In the genomic region with DNA sequence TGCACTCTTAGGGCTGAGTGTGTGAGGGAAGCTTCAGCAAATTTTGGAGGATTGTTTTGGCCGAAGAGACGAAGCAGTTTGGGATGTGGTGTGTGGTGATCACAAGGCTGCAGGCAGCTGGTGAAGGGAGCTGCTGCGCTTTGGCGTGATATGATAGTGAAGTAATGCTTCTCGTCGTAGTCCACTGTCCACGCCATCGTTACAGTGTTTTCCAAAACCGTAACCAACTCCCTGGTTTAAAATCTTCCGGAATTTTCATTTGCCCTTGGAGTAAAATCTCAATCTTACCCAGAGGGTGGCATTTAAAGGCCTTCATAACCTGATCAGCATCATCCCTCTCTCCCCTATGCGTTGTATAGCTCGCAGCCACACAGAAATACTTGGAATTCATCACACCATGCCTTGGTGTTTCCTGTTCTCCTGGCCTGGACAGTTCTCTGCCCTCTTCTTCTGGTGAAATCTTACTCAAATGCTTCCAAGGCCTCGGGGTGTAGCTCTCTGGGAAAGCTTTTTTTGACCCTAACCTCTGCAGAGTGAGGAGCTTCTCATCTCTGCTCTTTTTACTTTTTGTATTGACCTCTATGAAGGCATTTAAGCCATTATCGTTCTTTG, we compare ENCODE assay signal across 8 cellular contexts. TPM values are rescaled to one million over a fixed set of nuclear protein-coding genes. Genes with fewer than 3 reads are reported as not detected.
A peak's percentile ranks its signal among the peaks of the same experiment; 100 is the strongest.
DNase-seq lines count a peak whose midpoint lies in the region; ATAC-seq and TF ChIP-seq lines count a peak whose summit lies in the region.

No MANE protein-coding gene starts in this region.

- H3K9me3 Mint-ChIP-seq in WTC11 (peaks cover 29% of the 10 kb centered on the region), neural crest cell (no peaks in the 10 kb centered on the region)

- CTCF ChIA-PET in WTC11 (lab: Charles Lee): interaction anchor here (1.0 to 1.6 kb wide), 5 partner anchors 15 to 530 kb away, joined by 3 to 5 read pairs (median 4); no protein-coding TSS in a partner anchor

- peaks cover 30% of the 10 kb centered on the region for H3K36me3 Mint-ChIP-seq in WTC11
- peaks cover 10% of the 10 kb centered on the region for H3K36me3 Mint-ChIP-seq in neural crest cell (ENCODE audit: low read depth)

- H3K4me1 Mint-ChIP-seq in WTC11: peaks cover 18% of the 10 kb centered on the region
- peaks cover 26% of the 10 kb centered on the region for H3K4me1 Mint-ChIP-seq in neural crest cell

- ATAC-seq in GM18868 (IDR thresholded peaks at IDR 0.05; ENCODE audit: unreplicated experiment) (peak; percentile 18), HG03469 (IDR thresholded peaks at IDR 0.05; ENCODE audit: unreplicated experiment) (peak; percentile 0), WTC11 (no peak)

- peak; percentile 48 for DNase-seq in AG08396 (ENCODE audit: low spot score)
- DNase-seq in WTC11 (ENCODE audit: low spot score): no peak
- DNase-seq in foreskin fibroblast: peak; percentile 37 to 64
- DNase-seq in neural crest cell (ENCODE audit: low read depth, low spot score): no peak
- no peak for DNase-seq in NCI-H1694 (lab: John Stamatoyannopoulos, UW)
- DNase-seq in UCSD-AML1 (lab: John Stamatoyannopoulos, UW; ENCODE audit: unreplicated experiment): no peak

- H3K4me3 Mint-ChIP-seq in WTC11 (peak overlapping the region; percentile 99), neural crest cell (peak overlapping the region; percentile 99)

- peak overlapping the region; percentile 96 for H3K27ac Mint-ChIP-seq in WTC11
- peak overlapping the region; percentile 65 for H3K27ac Mint-ChIP-seq in neural crest cell (ENCODE audit: unreplicated experiment)

- TF ChIP-seq CTCF in WTC11 (IDR thresholded peaks at IDR 0.05) (no peak), foreskin fibroblast (IDR thresholded peaks at IDR 0.05; ENCODE audit: low read depth, low read length) (no peak), neural crest cell (conservative IDR thresholded peaks at IDR 0.05) (no peak)

- H3K4me3 ChIP-seq in foreskin fibroblast (ENCODE audit: low read depth in 1 of 2, low read length in 2 of 2): peak overlapping the region; percentile 60 to 99

- H3K27me3 Mint-ChIP-seq in WTC11 (ENCODE audit: low read depth) (peaks cover 3% of the 10 kb centered on the region), neural crest cell (ENCODE audit: low read depth) (no peaks in the 10 kb centered on the region)

- POLR2A ChIA-PET in WTC11 (lab: Charles Lee): no interaction called here

TF ChIP-seq in WTC11, 78 proteins besides CTCF, POLR2A, EP300 and RAD21:
- TF ChIP-seq TP53 (CRISPR knock-in tag; IDR thresholded peaks at IDR 0.05) (no peak), E2F4 (CRISPR knock-in tag; IDR thresholded peaks at IDR 0.05; ENCODE audit: borderline replicate concordance, low read depth) (no peak), MXD4 (CRISPR knock-in tag; IDR thresholded peaks at IDR 0.05; ENCODE audit: borderline replicate concordance) (no peak), HMGA2 (CRISPR knock-in tag; IDR thresholded peaks at IDR 0.05) (no peak), NFYB (CRISPR knock-in tag; conservative IDR thresholded peaks at IDR 0.05; ENCODE audit: low read depth) (no peak), ATF2 (CRISPR knock-in tag; IDR thresholded peaks at IDR 0.05; ENCODE audit: borderline replicate concordance, low read depth) (no peak)
- TF ChIP-seq, protein P1, sequence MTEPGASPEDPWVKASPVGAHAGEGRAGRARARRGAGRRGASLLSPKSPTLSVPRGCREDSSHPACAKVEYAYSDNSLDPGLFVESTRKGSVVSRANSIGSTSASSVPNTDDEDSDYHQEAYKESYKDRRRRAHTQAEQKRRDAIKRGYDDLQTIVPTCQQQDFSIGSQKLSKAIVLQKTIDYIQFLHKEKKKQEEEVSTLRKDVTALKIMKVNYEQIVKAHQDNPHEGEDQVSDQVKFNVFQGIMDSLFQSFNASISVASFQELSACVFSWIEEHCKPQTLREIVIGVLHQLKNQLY (CRISPR knock-in tag; IDR thresholded peaks at IDR 0.05): no peak
- TF ChIP-seq, protein P2, sequence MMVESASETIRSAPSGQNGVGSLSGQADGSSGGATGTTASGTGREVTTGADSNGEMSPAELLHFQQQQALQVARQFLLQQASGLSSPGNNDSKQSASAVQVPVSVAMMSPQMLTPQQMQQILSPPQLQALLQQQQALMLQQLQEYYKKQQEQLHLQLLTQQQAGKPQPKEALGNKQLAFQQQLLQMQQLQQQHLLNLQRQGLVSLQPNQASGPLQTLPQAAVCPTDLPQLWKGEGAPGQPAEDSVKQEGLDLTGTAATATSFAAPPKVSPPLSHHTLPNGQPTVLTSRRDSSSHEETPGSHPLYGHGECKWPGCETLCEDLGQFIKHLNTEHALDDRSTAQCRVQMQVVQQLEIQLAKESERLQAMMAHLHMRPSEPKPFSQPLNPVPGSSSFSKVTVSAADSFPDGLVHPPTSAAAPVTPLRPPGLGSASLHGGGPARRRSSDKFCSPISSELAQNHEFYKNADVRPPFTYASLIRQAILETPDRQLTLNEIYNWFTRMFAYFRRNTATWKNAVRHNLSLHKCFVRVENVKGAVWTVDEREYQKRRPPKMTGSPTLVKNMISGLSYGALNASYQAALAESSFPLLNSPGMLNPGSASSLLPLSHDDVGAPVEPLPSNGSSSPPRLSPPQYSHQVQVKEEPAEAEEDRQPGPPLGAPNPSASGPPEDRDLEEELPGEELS (CRISPR knock-in tag; IDR thresholded peaks at IDR 0.05): no peak

RNA-seq across cellular contexts. Expression of gene MPHOSPH8, which starts 0.8 kb away (rescaled TPM):
- total RNA-seq in WTC11 (2021) (18.2 to 18.5 TPM (median 18.3 TPM) in 3 replicates), neural crest cell (22.7 and 26.5 TPM in 2 replicates)

Comparison
In these comparisons a context has a peak if more than half of its experiments do, and no peak if none do; other contexts are left out.
1. DNase-seq: peak in AG08396 (single experiment) and foreskin fibroblast (2 of 2); none in WTC11 (single experiment), neural crest cell (single experiment), NCI-H1694 (single experiment) and UCSD-AML1 (single experiment).